ENCODE assay signal across 22 cellular contexts in genomic region chr4:24209891-24210290, GRCh38.
DNase-seq lines count a peak whose midpoint lies in the region; ATAC-seq, FAIRE-seq and TF ChIP-seq lines count a peak whose summit lies in the region.
"Had no signal": no experiment of that assay in that cellular context is flagged by ENCODE, and none has a peak within 500 bp of the region (broad histone marks: within the 10 kb centered on the region; RNA-seq: fewer than 3 reads in every experiment).

No MANE protein-coding gene starts in this region.

- no peaks in the 10 kb centered on the region for H3K27me3 Mint-ChIP-seq in astrocyte (ENCODE audit: low read depth, unreplicated experiment)
- H3K27me3 Mint-ChIP-seq in activated CD4-positive, alpha-beta memory T cell treated with anti-CD3 and anti-CD28 coated beads for 36 hours = no peaks in the 10 kb centered on the region
- H3K27me3 Mint-ChIP-seq: B cell; CD4-positive, CD25-positive, alpha-beta regulatory T cell had no signal

- no peaks in the 10 kb centered on the region for H3K9me3 ChIP-seq in astrocyte (ENCODE audit: insufficient read depth, low read depth, low read length)
- H3K9me3 ChIP-seq in small intestine (ENCODE audit: control insufficient read depth, low read depth) = no peaks in the 10 kb centered on the region
- H3K9me3 ChIP-seq: Caco-2, SJSA1 had no signal

- no peak overlapping the region for H3K4me2 ChIP-seq in astrocyte (ENCODE audit: low read length)

- H3K27ac Mint-ChIP-seq in astrocyte (ENCODE audit: unreplicated experiment) = no peak overlapping the region
- no peak overlapping the region for H3K27ac Mint-ChIP-seq in activated CD4-positive, alpha-beta memory T cell treated with anti-CD3 and anti-CD28 coated beads for 36 hours
- H3K27ac Mint-ChIP-seq: B cell; CD4-positive, CD25-positive, alpha-beta regulatory T cell had no signal

- 22 to 58% (median 46%) methylated on average over 1 of the region's 1 CpG for WGBS in small intestine, 3 donors

- no peak overlapping the region for H2AFZ ChIP-seq in astrocyte (ENCODE audit: low read depth, low read length)

- CTCF ChIA-PET in activated CD4-positive, alpha-beta memory T cell treated with anti-CD3 and anti-CD28 coated beads for 36 hours (lab: Charles Lee) = interaction anchor here (0.6 kb wide), 1 partner anchor 54 kb away, joined by 3 read pairs; no protein-coding TSS in a partner anchor

- H3K9me3 Mint-ChIP-seq in astrocyte (ENCODE audit: unreplicated experiment) = no peaks in the 10 kb centered on the region
- H3K9me3 Mint-ChIP-seq in activated CD4-positive, alpha-beta memory T cell treated with anti-CD3 and anti-CD28 coated beads for 36 hours = no peaks in the 10 kb centered on the region

- H3K9ac ChIP-seq in astrocyte (ENCODE audit: low read length) = no peak overlapping the region

- H4K20me1 ChIP-seq in astrocyte (ENCODE audit: insufficient read depth, low read length) = no peaks in the 10 kb centered on the region

- intact Hi-C loops in activated CD4-positive, alpha-beta memory T cell treated with anti-CD3 and anti-CD28 coated beads for 36 hours (cut with micrococcal nuclease) = no loop called here

- DNase-seq in EH (ENCODE audit: low read depth) = peak; percentile 2
- DNase-seq in astrocyte (ENCODE audit: low read depth) = no peak
- DNase-seq in fibroblast of mammary gland (ENCODE audit: low read depth) = peak; percentile 51
- peak; percentile 73 for DNase-seq in renal cortical epithelial cell (ENCODE audit: low read depth)
- no peak for DNase-seq in stimulated activated naive CD8-positive, alpha-beta T cell treated with anti-CD3 and anti-CD28 coated beads, Interleukin-15, Interleukin-2, amounts not matched to agents 100 U/mL and 50 U/mL, for 24 hours
- no peak for DNase-seq in activated CD4-positive, alpha-beta memory T cell treated with anti-CD3 and anti-CD28 coated beads for 36 hours
- DNase-seq in small intestine = no peak
- DNase-seq: Caco-2; CD4-positive, CD25-positive, alpha-beta regulatory T cell; DMS153; NCI-H1417; NCI-H1930; NCI-H446; NCI-H69; NK-92 treated with Interleukin-12 subunit alpha and Interleukin-12 subunit beta, amount 100 ng/mL, for 24 hours; RPMI8226 had no signal

- H3K27me3 ChIP-seq in astrocyte (ENCODE audit: insufficient read depth, low read length) = peaks cover 3% of the 10 kb centered on the region
- no peaks in the 10 kb centered on the region for H3K27me3 ChIP-seq in small intestine (ENCODE audit: control insufficient read depth in 2 of 2, insufficient read depth in 2 of 2, low read length in 2 of 2)
- H3K27me3 ChIP-seq: SJSA1 had no signal

- H3K36me3 Mint-ChIP-seq in astrocyte (ENCODE audit: low read depth, unreplicated experiment) = no peaks in the 10 kb centered on the region
- no peaks in the 10 kb centered on the region for H3K36me3 Mint-ChIP-seq in activated CD4-positive, alpha-beta memory T cell treated with anti-CD3 and anti-CD28 coated beads for 36 hours
- H3K36me3 Mint-ChIP-seq: CD4-positive, CD25-positive, alpha-beta regulatory T cell had no signal

- POLR2A ChIA-PET in activated CD4-positive, alpha-beta memory T cell treated with anti-CD3 and anti-CD28 coated beads for 36 hours (lab: Charles Lee) = no interaction called here

- FAIRE-seq in astrocyte (lab: Jason Lieb, UNC) = no peak
- no peak for FAIRE-seq in small intestine (lab: Jason Lieb, UNC)
- FAIRE-seq: HTR-8/SVneo had no signal

- no peak for TF ChIP-seq CTCF in astrocyte (IDR thresholded peaks at IDR 0.05; ENCODE audit: insufficient read depth, low read depth, low read length)
- no peak for TF ChIP-seq CTCF in fibroblast of mammary gland (conservative IDR thresholded peaks at IDR 0.05; ENCODE audit: control insufficient read depth, insufficient read depth, low read depth, low read length)

- H3K4me1 ChIP-seq in astrocyte (ENCODE audit: insufficient read depth, low read length) (peaks cover 8% of the 10 kb centered on the region), small intestine (ENCODE audit: control insufficient read depth in 2 of 2, insufficient read depth in 1 of 2, low read depth in 1 of 2, low read length in 1 of 2) (no peaks in the 10 kb centered on the region)
- H3K4me1 ChIP-seq: Caco-2, SJSA1 had no signal

- no peaks in the 10 kb centered on the region for H3K36me3 ChIP-seq in astrocyte (ENCODE audit: insufficient read depth, low read length)
- H3K36me3 ChIP-seq in small intestine (ENCODE audit: control insufficient read depth in 2 of 2, insufficient read depth in 2 of 2, low read length in 2 of 2) = no peaks in the 10 kb centered on the region
- H3K36me3 ChIP-seq: SJSA1 had no signal

- H3K4me1 Mint-ChIP-seq in astrocyte (ENCODE audit: low read depth, unreplicated experiment) = no peaks in the 10 kb centered on the region
- H3K4me1 Mint-ChIP-seq in activated CD4-positive, alpha-beta memory T cell treated with anti-CD3 and anti-CD28 coated beads for 36 hours (ENCODE audit: low read depth) = no peaks in the 10 kb centered on the region
- H3K4me1 Mint-ChIP-seq: B cell; CD4-positive, CD25-positive, alpha-beta regulatory T cell had no signal

- H3K4me3 Mint-ChIP-seq in astrocyte (ENCODE audit: unreplicated experiment) = no peak overlapping the region
- no peak overlapping the region for H3K4me3 Mint-ChIP-seq in activated CD4-positive, alpha-beta memory T cell treated with anti-CD3 and anti-CD28 coated beads for 36 hours
- H3K4me3 Mint-ChIP-seq: B cell; CD4-positive, CD25-positive, alpha-beta regulatory T cell had no signal

- ATAC-seq in stimulated activated naive CD8-positive, alpha-beta T cell treated with anti-CD3 and anti-CD28 coated beads, Interleukin-15, Interleukin-2, amounts not matched to agents 100 U/mL and 50 U/mL, for 24 hours = no peak
- ATAC-seq in GM19452 (IDR thresholded peaks at IDR 0.05; ENCODE audit: unreplicated experiment) = no peak
- ATAC-seq: HCT116 had no signal

- H3K27ac ChIP-seq in astrocyte (ENCODE audit: low read depth, low read length) = peak overlapping the region; percentile 27
- H3K27ac ChIP-seq in small intestine (ENCODE audit: low read depth in 1 of 2, low read length in 1 of 2) = no peak overlapping the region
- H3K27ac ChIP-seq: HL-60, SJSA1 had no signal

- H3K4me3 ChIP-seq in astrocyte (ENCODE audit: insufficient read depth, low read depth, low read length) (no peak overlapping the region), fibroblast of mammary gland (ENCODE audit: control insufficient read depth, low read depth, low read length) (no peak overlapping the region), small intestine (ENCODE audit: low read depth in 1 of 2, low read length in 2 of 2) (no peak overlapping the region)
- H3K4me3 ChIP-seq: SJSA1 had no signal

- no peaks in the 10 kb centered on the region for H3K79me2 ChIP-seq in astrocyte (ENCODE audit: insufficient read depth, low read length)

Comparison
In these comparisons a context has a peak if more than half of its experiments do, and no peak if none do; other contexts are left out.
1. DNase-seq: peak in EH (single experiment), fibroblast of mammary gland (single experiment) and renal cortical epithelial cell (single experiment); none in astrocyte (single experiment), stimulated activated naive CD8-positive, alpha-beta T cell treated with anti-CD3 and anti-CD28 coated beads, Interleukin-15, Interleukin-2, amounts not matched to agents 100 U/mL and 50 U/mL, for 24 hours (single experiment), activated CD4-positive, alpha-beta memory T cell treated with anti-CD3 and anti-CD28 coated beads for 36 hours (single experiment) and small intestine (single experiment).